Comparison of ENCODE assay signal across 33 cellular contexts in genomic region chr6:44682987-44683779, GRCh38.
"Had no signal": no experiment of that assay in that cellular context is flagged by ENCODE, and none has a peak within 500 bp of the region (broad histone marks: within the 10 kb centered on the region; RNA-seq: fewer than 3 reads in every experiment).

No MANE protein-coding gene starts in this region.

- H3K27ac Mint-ChIP-seq: activated B cell treated with CpG ODN at 0.5 μM for 24 hours; activated CD8-positive, alpha-beta T cell treated with anti-CD3 and anti-CD28 coated beads for 36 hours; activated naive CD4-positive, alpha-beta T cell treated with anti-CD3 and anti-CD28 coated beads for 36 hours; activated T-helper 1 cell treated with anti-CD3 and anti-CD28 coated beads, Interleukin-12 subunit alpha, Interleukin-12 subunit beta, Interleukin-2, Interleukin-4 antibody, amounts not matched to agents 30 ng/mL and 10 ng/mL and 1 ng/mL, durations not matched to agents 14 hours and 24 hours and 36 hours; IgD-negative memory B cell; T-cell had no signal

- ATAC-seq: activated CD8-positive, alpha-beta T cell treated with anti-CD3 and anti-CD28 coated beads for 36 hours; activated naive CD4-positive, alpha-beta T cell treated with anti-CD3 and anti-CD28 coated beads, Interleukin-2, amount 50 U/mL, for 72 hours; Panc1; SK-N-SH treated with all-trans-retinoic acid at 6 μM for 48 hours; T-cell had no signal

- H3K27me3 Mint-ChIP-seq: activated CD8-positive, alpha-beta T cell treated with anti-CD3 and anti-CD28 coated beads for 36 hours had no signal

- H3K27ac ChIP-seq: adrenal gland, VCaP had no signal

- H3K36me3 ChIP-seq: adrenal gland had no signal

- H3K4me1 ChIP-seq: adrenal gland had no signal

- DNase-seq: activated B cell treated with CpG ODN at 0.5 μM for 24 hours; activated CD4-positive, alpha-beta T cell treated with anti-CD3 and anti-CD28 coated beads for 4 hours; activated CD4-positive, alpha-beta T cell treated with anti-CD3 and anti-CD28 coated beads, Interleukin-2, amount 50 U/mL, for 1 hour; activated CD4-positive, CD25-positive, alpha-beta regulatory T cell treated with anti-CD3 and anti-CD28 coated beads, Interleukin-2, amount 50 U/mL, for 72 hours; activated CD8-positive, alpha-beta T cell treated with anti-CD3 and anti-CD28 coated beads for 36 hours; activated gamma-delta T cell treated with Interleukin-2 at 50 U/mL for 16 hours; activated naive CD4-positive, alpha-beta T cell treated with anti-CD3 and anti-CD28 coated beads for 36 hours; activated T-cell treated with anti-CD3 and anti-CD28 coated beads, Interleukin-2, amount 50 U/mL, for 1 hour; anterior cingulate cortex; caudate nucleus; cerebellar nuclear complex; Karpas-422; KBM-7; NCI-H1048; NCI-H1105 treated with DMSO at 0.1 percent for 48 hours; NCI-H1436; NCI-H1694; NCI-H1930; NCI-H2081 treated with DMSO at 0.1 percent for 48 hours; NCI-H345; NCI-H524 treated with DMSO at 0.1 percent for 48 hours; SHP77 treated with DMSO at 0.1 percent for 48 hours; T-cell; T-helper 2 cell; T-helper 9 cell had no signal

- H3K4me3 Mint-ChIP-seq: activated B cell treated with CpG ODN at 0.5 μM for 24 hours; activated CD8-positive, alpha-beta T cell treated with anti-CD3 and anti-CD28 coated beads for 36 hours; activated naive CD4-positive, alpha-beta T cell treated with anti-CD3 and anti-CD28 coated beads for 36 hours; activated T-helper 1 cell treated with anti-CD3 and anti-CD28 coated beads, Interleukin-12 subunit alpha, Interleukin-12 subunit beta, Interleukin-2, Interleukin-4 antibody, amounts not matched to agents 30 ng/mL and 10 ng/mL and 1 ng/mL, durations not matched to agents 14 hours and 24 hours and 36 hours; brain; IgD-negative memory B cell; T-cell had no signal

- H3K9me3 ChIP-seq: adrenal gland had no signal

- H3K27me3 ChIP-seq: adrenal gland had no signal

- H3K4me1 Mint-ChIP-seq: activated B cell treated with CpG ODN at 0.5 μM for 24 hours, IgD-negative memory B cell, T-cell had no signal

- H3K36me3 Mint-ChIP-seq: brain, IgD-negative memory B cell, T-cell had no signal

- H3K4me3 ChIP-seq: adrenal gland had no signal
